16 cellular contexts compared by ENCODE assay signal in genomic region chr7:66668112-66668511, GRCh38.
"Had no signal": no experiment of that assay in that cellular context is flagged by ENCODE, and none has a peak within 500 bp of the region (broad histone marks: within the 10 kb centered on the region; RNA-seq: fewer than 3 reads in every experiment).

No MANE protein-coding gene starts in this region.

- ATAC-seq: natural killer cell treated with Interleukin-12 subunit alpha and Interleukin-12 subunit beta and Interleukin-15 and Interleukin-18, amount 100 ng/mL, for 72 hours; psoas muscle; stimulated activated naive CD8-positive, alpha-beta T cell treated with anti-CD3 and anti-CD28 coated beads, Interleukin-15, Interleukin-2, amounts not matched to agents 100 U/mL and 50 U/mL, for 24 hours; upper lobe of right lung had no signal

- H3K4me3 Mint-ChIP-seq: natural killer cell treated with Interleukin-12 subunit alpha and Interleukin-12 subunit beta and Interleukin-15 and Interleukin-18, amount 100 ng/mL, for 72 hours had no signal

- H3K36me3 Mint-ChIP-seq: natural killer cell treated with Interleukin-12 subunit alpha and Interleukin-12 subunit beta and Interleukin-15 and Interleukin-18, amount 100 ng/mL, for 72 hours had no signal

- DNase-seq: activated CD4-positive, alpha-beta T cell treated with anti-CD3 and anti-CD28 coated beads, Interleukin-2, amount 50 U/mL, for 48 hours; activated CD4-positive, CD25-positive, alpha-beta regulatory T cell treated with anti-CD3 and anti-CD28 coated beads, Interleukin-2, amount 50 U/mL, for 72 hours; activated naive CD4-positive, alpha-beta T cell treated with Interleukin-2 at 50 U/mL for 16 hours; adrenal gland; colonic mucosa; esophagus squamous epithelium; kidney glomerular epithelial cell; mesenchymal stem cell; psoas muscle; stimulated activated naive CD8-positive, alpha-beta T cell treated with anti-CD3 and anti-CD28 coated beads, Interleukin-15, Interleukin-2, amounts not matched to agents 100 U/mL and 50 U/mL, for 24 hours; T-helper 9 cell; upper lobe of right lung had no signal

- H3K4me3 ChIP-seq: adrenal gland, colonic mucosa, esophagus squamous epithelium, psoas muscle, SK-N-MC, thoracic aorta, upper lobe of right lung had no signal

- H3K36me3 ChIP-seq: adrenal gland, colonic mucosa, thoracic aorta, upper lobe of right lung had no signal

- H3K27me3 ChIP-seq: adrenal gland, colonic mucosa, esophagus squamous epithelium, upper lobe of right lung had no signal

- H3K27ac ChIP-seq: adrenal gland, colonic mucosa, esophagus squamous epithelium, psoas muscle, SK-N-MC, thoracic aorta, upper lobe of right lung had no signal

- H3K27me3 Mint-ChIP-seq: natural killer cell treated with Interleukin-12 subunit alpha and Interleukin-12 subunit beta and Interleukin-15 and Interleukin-18, amount 100 ng/mL, for 72 hours had no signal

- H3K4me1 ChIP-seq: adrenal gland, colonic mucosa, psoas muscle, upper lobe of right lung had no signal

- H3K9me3 ChIP-seq: adrenal gland, colonic mucosa, esophagus squamous epithelium, psoas muscle, thoracic aorta, upper lobe of right lung had no signal

- H3K27ac Mint-ChIP-seq: natural killer cell treated with Interleukin-12 subunit alpha and Interleukin-12 subunit beta and Interleukin-15 and Interleukin-18, amount 100 ng/mL, for 72 hours had no signal

- H3K9me3 Mint-ChIP-seq: natural killer cell treated with Interleukin-12 subunit alpha and Interleukin-12 subunit beta and Interleukin-15 and Interleukin-18, amount 100 ng/mL, for 72 hours had no signal

- FAIRE-seq: endothelial cell of umbilical vein had no signal
